8 cellular contexts compared by ENCODE assay signal in genomic region chr1:31954607-31955283, GRCh38. TPM values are rescaled to one million over a fixed set of nuclear protein-coding genes. Genes with fewer than 3 reads are reported as not detected.
DNase-seq lines count a peak whose midpoint lies in the region; ATAC-seq lines count a peak whose summit lies in the region.

No MANE protein-coding gene starts in this region.

- intact Hi-C loops in left ventricle myocardium superior (cut with micrococcal nuclease) = no loop called here

- peak overlapping the region; percentile 0 for H3K4me3 ChIP-seq in rectal smooth muscle tissue (ENCODE audit: low read length)

- ATAC-seq in left ventricle myocardium superior (peak; percentile 89), GM18868 (IDR thresholded peaks at IDR 0.05; ENCODE audit: unreplicated experiment) (no peak), HG03280 (IDR thresholded peaks at IDR 0.05; ENCODE audit: unreplicated experiment) (no peak)

- peaks cover 11% of the 10 kb centered on the region for H3K4me1 ChIP-seq in rectal smooth muscle tissue (ENCODE audit: control insufficient read depth, insufficient read depth, low read length)

- peaks cover 23 to 29% (median 28%) of the 10 kb centered on the region in 3 donors for H3K4me1 Mint-ChIP-seq in IgD-negative memory B cell

- DNase-seq in AG20443 (ENCODE audit: low spot score) (peak; percentile 89), amniotic epithelial cell (ENCODE audit: low read depth) (peak; percentile 98), left ventricle myocardium superior (peak; percentile 89), NCI-H1105 (lab: John Stamatoyannopoulos, UW) (no peak)

- peak overlapping the region; percentile 60 to 85 (median 81) for H3K27ac Mint-ChIP-seq in IgD-negative memory B cell

- no peaks in the 10 kb centered on the region for H3K36me3 ChIP-seq in rectal smooth muscle tissue (ENCODE audit: control insufficient read depth, insufficient read depth, low read length)

- H3K27ac ChIP-seq in rectal smooth muscle tissue (ENCODE audit: low read depth, low read length) = peak overlapping the region; percentile 57

- H3K27me3 Mint-ChIP-seq in IgD-negative memory B cell = no peaks in the 10 kb centered on the region

- no peaks in the 10 kb centered on the region for H3K36me3 Mint-ChIP-seq in IgD-negative memory B cell

- H3K9ac ChIP-seq in rectal smooth muscle tissue (ENCODE audit: low read length) = no peak overlapping the region

- peak overlapping the region in 1 of 4 donors; percentile 61 for H3K4me3 Mint-ChIP-seq in IgD-negative memory B cell

- no peaks in the 10 kb centered on the region for H3K9me3 Mint-ChIP-seq in IgD-negative memory B cell

- H3K27me3 ChIP-seq in rectal smooth muscle tissue (ENCODE audit: control insufficient read depth, insufficient read depth, low read length) = no peaks in the 10 kb centered on the region

RNA-seq across cellular contexts. Expression of gene PTP4A2, which starts 16.6 kb away (rescaled TPM):
- polyA plus RNA-seq in IgD-negative memory B cell = 216 TPM
- total RNA-seq in left ventricle myocardium superior = 252 TPM

RNA-seq across cellular contexts. Expression of gene KHDRBS1, which starts 58.9 kb away (rescaled TPM):
- polyA plus RNA-seq in IgD-negative memory B cell = 123 TPM
- 61.7 TPM for total RNA-seq in left ventricle myocardium superior
